28 cellular contexts compared by ENCODE assay signal in the genomic region with DNA sequence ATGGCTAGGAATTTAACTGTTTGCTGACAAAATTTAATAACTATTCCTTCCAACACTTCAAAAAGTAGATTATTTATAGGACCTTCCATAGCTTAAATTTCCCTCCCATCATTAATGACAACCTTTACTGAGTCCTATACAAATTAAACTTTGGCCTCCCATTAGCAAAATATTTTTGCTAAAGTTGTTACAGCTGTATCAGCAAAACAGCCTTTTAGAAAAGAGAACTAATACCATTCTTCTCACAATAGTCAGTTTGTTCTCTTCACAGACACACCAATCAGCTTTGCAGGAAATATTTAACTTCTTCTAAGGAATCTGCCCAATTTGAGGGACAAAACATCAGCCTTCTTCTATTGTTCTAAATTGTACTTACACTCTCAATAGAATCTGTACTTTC.
"Had no signal": no experiment of that assay in that cellular context is flagged by ENCODE, and none has a peak within 500 bp of the region (broad histone marks: within the 10 kb centered on the region; RNA-seq: fewer than 3 reads in every experiment).

No MANE protein-coding gene starts in this region.

- H3K27ac ChIP-seq: colonic mucosa, coronary artery, dorsolateral prefrontal cortex, epithelial cell of prostate, esophagus muscularis mucosa, esophagus squamous epithelium, foreskin keratinocyte, gastrocnemius medialis, gastroesophageal sphincter, heart left ventricle, heart right ventricle had no signal

- DNase-seq: colonic mucosa; cortex of kidney; dermis blood vessel endothelial cell; dorsolateral prefrontal cortex; effector CD4-positive, alpha-beta T cell; effector CD8-positive, alpha-beta T cell; effector memory CD4-positive, alpha-beta T cell; effector memory CD8-positive, alpha-beta T cell; endodermal cell; erythroblast; esophagus squamous epithelium; foreskin fibroblast; foreskin keratinocyte; foreskin melanocyte; gastrocnemius medialis; glutamatergic neuron; head of caudate nucleus; heart left ventricle; heart right ventricle had no signal

- H3K27me3 ChIP-seq: colonic mucosa, dorsolateral prefrontal cortex, gastrocnemius medialis had no signal

- H3K4me1 ChIP-seq: colonic mucosa, esophagus muscularis mucosa, esophagus squamous epithelium, foreskin keratinocyte, gastrocnemius medialis, gastroesophageal sphincter, heart left ventricle, heart right ventricle had no signal

- H3K9me3 ChIP-seq: colonic mucosa, esophagus squamous epithelium, gastrocnemius medialis, gastroesophageal sphincter had no signal

- FAIRE-seq: colon, endometrium, endothelial cell of umbilical vein, frontal cortex had no signal

- H3K36me3 ChIP-seq: colonic mucosa, esophagus muscularis mucosa, esophagus squamous epithelium, gastrocnemius medialis, gastroesophageal sphincter, heart left ventricle, heart right ventricle had no signal

- ATAC-seq: effector memory CD8-positive, alpha-beta T cell; esophagus mucosa; foreskin keratinocyte; gastrocnemius medialis; gastroesophageal sphincter; heart left ventricle; heart right ventricle had no signal

- H3K4me3 ChIP-seq: colonic mucosa, coronary artery, dorsolateral prefrontal cortex, esophagus muscularis mucosa, esophagus squamous epithelium, gastrocnemius medialis, gastroesophageal sphincter, heart left ventricle, heart right ventricle had no signal
